In the genomic region with DNA sequence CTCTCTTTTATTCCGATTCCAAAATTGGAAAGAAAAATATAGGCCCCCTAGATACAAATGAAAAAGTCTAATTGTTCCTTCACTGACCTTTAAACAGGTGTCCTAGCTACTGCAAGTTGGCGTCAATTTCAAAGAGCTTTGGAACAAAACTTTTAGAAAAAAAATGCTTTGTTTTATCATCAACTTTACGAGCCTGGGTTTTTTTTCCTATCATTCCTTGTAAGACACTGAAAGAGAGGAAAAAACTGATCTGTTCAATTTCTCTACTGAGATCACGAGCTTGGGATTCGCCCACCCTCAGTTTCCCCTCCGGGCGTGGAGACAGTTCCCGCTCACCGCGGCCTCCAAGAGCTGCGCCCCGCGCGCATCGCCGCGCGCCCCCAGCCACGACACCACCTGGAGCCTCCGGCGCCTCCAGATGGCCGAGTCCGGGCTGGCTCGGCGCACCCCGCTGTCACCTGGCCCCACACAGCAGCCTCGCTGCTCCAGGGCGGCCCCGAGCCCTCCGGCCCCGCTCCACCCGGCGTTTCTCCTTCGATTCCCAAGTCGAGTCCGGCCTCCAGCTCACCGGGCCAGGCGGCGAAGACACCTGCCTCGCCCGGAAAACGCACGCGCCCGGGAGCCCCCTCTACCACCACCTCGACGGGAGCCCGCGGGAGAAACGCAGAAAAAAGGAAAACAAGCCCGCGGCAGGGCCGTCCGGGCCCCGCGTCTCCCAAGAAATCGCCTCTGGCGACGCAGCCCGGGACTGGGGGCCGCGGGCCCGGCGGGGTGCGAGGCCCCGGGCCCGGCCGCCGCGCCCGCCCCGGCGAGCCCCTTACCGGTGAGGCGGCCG, we compare ENCODE assay signal across 8 cellular contexts. TPM values are rescaled to one million over a fixed set of nuclear protein-coding genes. Genes with fewer than 3 reads are reported as not detected.
DNase-seq lines count a peak whose midpoint lies in the region; ATAC-seq and TF ChIP-seq lines count a peak whose summit lies in the region.

No MANE protein-coding gene starts in this region.

- peaks cover 68% of the 10 kb centered on the region for H3K27me3 ChIP-seq in ectodermal cell (ENCODE audit: control insufficient read depth, insufficient read depth, low read length, poor library complexity, severe bottlenecking)
- no peaks in the 10 kb centered on the region for H3K27me3 ChIP-seq in mesendoderm (ENCODE audit: insufficient read depth, low read length, poor library complexity)
- H3K27me3 ChIP-seq in thymus (ENCODE audit: control insufficient read depth, insufficient read depth): peaks cover 47% of the 10 kb centered on the region
- no peaks in the 10 kb centered on the region for H3K27me3 ChIP-seq in Karpas-422 (ENCODE audit: low read length)

- H3K4ac ChIP-seq in mesendoderm (ENCODE audit: low read depth, low read length): no peak overlapping the region

- H3K27me3 Mint-ChIP-seq in T-cell: peaks cover 15 to 24% of the 10 kb centered on the region in 2 donors

- peak overlapping the region; percentile 73 for H3K23ac ChIP-seq in mesendoderm (ENCODE audit: low read length)

- H3K79me2 ChIP-seq in mesendoderm (ENCODE audit: control insufficient read depth, insufficient read depth, low read length) (peaks cover 8% of the 10 kb centered on the region), Karpas-422 (ENCODE audit: low read length) (no peaks in the 10 kb centered on the region)

- CTCF ChIA-PET in T-cell (lab: Charles Lee): interaction anchor here (0.6 to 1.5 kb wide), 3 partner anchors 66 to 190 kb away, joined by 3 to 6 read pairs (median 4); a partner anchor contains a TSS

- POLR2A ChIA-PET in T-cell (lab: Charles Lee): interaction anchor here in 1 of 2 donors (0.6 kb wide), 1 partner anchor 332 kb away, joined by 4 read pairs; no protein-coding TSS in a partner anchor

- no peak overlapping the region for H2AK5ac ChIP-seq in mesendoderm (ENCODE audit: low read length)

- H3K4me2 ChIP-seq in mesendoderm (ENCODE audit: low read length) (peak overlapping the region; percentile 83), Karpas-422 (ENCODE audit: low read depth, low read length, poor library complexity, severe bottlenecking) (no peak overlapping the region)

- peak overlapping the region; percentile 89 for H3K18ac ChIP-seq in mesendoderm (ENCODE audit: low read length)

- H3K9me3 Mint-ChIP-seq in T-cell: no peaks in the 10 kb centered on the region

- H2AFZ ChIP-seq in Karpas-422 (ENCODE audit: low read length): no peak overlapping the region

- H3K79me1 ChIP-seq in mesendoderm (ENCODE audit: low read length): peaks cover 4% of the 10 kb centered on the region

- no peaks in the 10 kb centered on the region for H4K20me1 ChIP-seq in Karpas-422 (ENCODE audit: insufficient read depth, low read depth, low read length)

- WGBS in ectodermal cell, 2 experiments: 4% methylated on average over 76 of the region's 76 CpGs
- WGBS in mesendoderm (ENCODE audit: extremely low coverage, insufficient coverage, low lambda C conversion rate): no CpG with 5 or more reads among the region's 76 CpGs
- WGBS in thymus: 4% methylated on average over 76 of the region's 76 CpGs

- no peak overlapping the region for H3K27ac ChIP-seq in ectodermal cell (ENCODE audit: insufficient read depth, low read depth, low read length, poor library complexity, severe bottlenecking)
- no peak overlapping the region for H3K27ac ChIP-seq in mesendoderm (ENCODE audit: low read depth, low read length)
- no peak overlapping the region for H3K27ac ChIP-seq in thymus (ENCODE audit: low read depth)
- no peak overlapping the region for H3K27ac ChIP-seq in Karpas-422 (ENCODE audit: low read length)

- H4K8ac ChIP-seq in mesendoderm (ENCODE audit: low read depth, low read length): no peak overlapping the region

- H3K4me3 Mint-ChIP-seq in T-cell: peak overlapping the region; percentile 71 to 73 (median 72)

- ATAC-seq in HG02970 (IDR thresholded peaks at IDR 0.05; ENCODE audit: low FRiP score, unreplicated experiment) (peak; percentile 26), T-cell (replicated peaks in 1 of 4) (peak; percentile 21 to 34 (median 24))

- no peak overlapping the region for H2BK15ac ChIP-seq in mesendoderm (replicated peaks; ENCODE audit: low read depth)

- H3K4me1 ChIP-seq in ectodermal cell (ENCODE audit: control insufficient read depth, insufficient read depth, low read length): no peaks in the 10 kb centered on the region
- H3K4me1 ChIP-seq in mesendoderm (ENCODE audit: control insufficient read depth, low read depth, low read length): peaks cover 13% of the 10 kb centered on the region
- peaks cover 16% of the 10 kb centered on the region for H3K4me1 ChIP-seq in thymus (ENCODE audit: control insufficient read depth, insufficient read depth, low read length)
- H3K4me1 ChIP-seq in Karpas-422 (ENCODE audit: low read length): no peaks in the 10 kb centered on the region

- H3K36me3 Mint-ChIP-seq in T-cell: no peaks in the 10 kb centered on the region

- no peaks in the 10 kb centered on the region for H3K9me2 ChIP-seq in Karpas-422 (replicated peaks; ENCODE audit: insufficient read depth, low read length)

- H3K36me3 ChIP-seq in ectodermal cell (ENCODE audit: control insufficient read depth, insufficient read depth, low read length): no peaks in the 10 kb centered on the region
- no peaks in the 10 kb centered on the region for H3K36me3 ChIP-seq in mesendoderm (ENCODE audit: control insufficient read depth, insufficient read depth, low read length)
- no peaks in the 10 kb centered on the region for H3K36me3 ChIP-seq in thymus (ENCODE audit: control insufficient read depth, insufficient read depth)
- H3K36me3 ChIP-seq in Karpas-422 (ENCODE audit: insufficient read depth, low read length): no peaks in the 10 kb centered on the region

- no peak overlapping the region for H4K5ac ChIP-seq in mesendoderm (ENCODE audit: low read length)

- H3K9me3 ChIP-seq in ectodermal cell (ENCODE audit: control insufficient read depth, low read length) (no peaks in the 10 kb centered on the region), thymus (ENCODE audit: control insufficient read depth) (no peaks in the 10 kb centered on the region), Karpas-422 (ENCODE audit: low read length) (no peaks in the 10 kb centered on the region)

- peak; percentile 8 for TF ChIP-seq CTCF in GM10266 (IDR thresholded peaks at IDR 0.05; ENCODE audit: control insufficient read depth, insufficient read depth, low read depth, missing control alignments)

- H2BK120ac ChIP-seq in mesendoderm (ENCODE audit: low read depth, low read length): no peak overlapping the region

- H3K4me1 Mint-ChIP-seq in T-cell: peaks cover 22 to 32% (median 30%) of the 10 kb centered on the region in 3 donors

- DNase-seq in GM10266 (ENCODE audit: extremely low spot score): peak; percentile 55
- DNase-seq in T-cell: peak in 5 of 34 experiments; percentile 3 to 21 (median 14)
- peak; percentile 37 for DNase-seq in mesendoderm
- DNase-seq in NOMO-1 treated with DMSO at 0.1 percent for 48 hours (lab: John Stamatoyannopoulos, UW; ENCODE audit: unreplicated experiment): no peak
- no peak for DNase-seq in Karpas-422

- peak overlapping the region; percentile 74 for H3K9ac ChIP-seq in mesendoderm (ENCODE audit: low read length)
- no peak overlapping the region for H3K9ac ChIP-seq in Karpas-422 (ENCODE audit: low read length)

- H2BK5ac ChIP-seq in mesendoderm (ENCODE audit: low read length): no peak overlapping the region

- H3K4me3 ChIP-seq in ectodermal cell (ENCODE audit: insufficient read depth, low read depth, low read length) (peak overlapping the region; percentile 45), mesendoderm (ENCODE audit: low read length) (peak overlapping the region; percentile 53), thymus (ENCODE audit: low read length) (peak overlapping the region; percentile 71), Karpas-422 (ENCODE audit: low read length) (no peak overlapping the region)

- peak overlapping the region; percentile 85 for H3K56ac ChIP-seq in mesendoderm (ENCODE audit: low read length)

- H3K27ac Mint-ChIP-seq in T-cell: no peak overlapping the region

RNA-seq across cellular contexts. Expression of a gene that starts 0.7 kb away (rescaled TPM):
- 1 to 10 TPM in 4 of 5 donors, under 1 TPM in 1; 0.40 to 2.1 (median 2.0) TPM for total RNA-seq in T-cell
- polyA plus RNA-seq in ectodermal cell (2013, experiment 1 of 4): 4.1 TPM
- 4.0 TPM for polyA plus RNA-seq in ectodermal cell (2013, experiment 2 of 4)
- polyA plus RNA-seq in ectodermal cell (2013, experiment 3 of 4): 3.8 TPM
- 3.0 TPM for polyA plus RNA-seq in ectodermal cell (2013, experiment 4 of 4)
- 6.7 TPM for polyA plus RNA-seq in mesendoderm (2013, experiment 1 of 2)
- polyA plus RNA-seq in mesendoderm (2013, experiment 2 of 2): 5.8 TPM
- polyA plus RNA-seq in thymus: 16.5 TPM
- total RNA-seq in Karpas-422 (2014; rRNA removed; shearing (Covaris generic); ENCODE audit: low replicate concordance): 0.97 and 2.3 TPM in 2 replicates

Comparison
In these comparisons a context has a peak if more than half of its experiments do, and no peak if none do; other contexts are left out.
1. DNase-seq: peak in GM10266 (single experiment) and mesendoderm (single experiment); none in NOMO-1 treated with DMSO at 0.1 percent for 48 hours (single experiment) and Karpas-422 (single experiment).